10 cellular contexts compared by ENCODE assay signal in the genomic region with DNA sequence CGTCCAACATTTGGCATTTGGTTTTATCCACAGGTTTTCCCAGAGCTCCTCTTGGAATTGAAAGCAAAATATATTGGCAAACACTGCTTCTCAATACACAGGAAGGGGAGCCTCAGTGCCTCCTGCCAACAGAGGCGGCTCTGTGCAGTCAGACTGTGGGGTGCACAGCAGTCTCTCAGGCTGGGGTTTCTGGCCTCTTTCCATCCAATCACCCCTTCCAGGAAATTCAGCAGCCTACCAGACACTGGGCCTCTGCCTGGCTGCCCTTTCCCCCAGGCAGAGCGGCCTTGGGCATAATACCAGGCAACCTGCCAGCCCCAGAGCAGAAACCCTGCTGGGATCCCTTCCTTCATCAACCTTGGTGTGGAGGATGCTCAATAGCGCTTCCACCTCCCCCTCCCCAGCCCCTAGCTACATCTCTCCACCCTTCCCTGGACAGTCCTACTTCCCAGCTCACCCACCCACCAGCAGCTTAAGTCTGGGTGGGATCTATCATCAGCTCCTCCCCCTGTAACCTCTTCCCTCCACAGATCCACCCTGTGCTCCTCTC. TPM values are rescaled to one million over a fixed set of nuclear protein-coding genes. Genes with fewer than 3 reads are reported as not detected.
DNase-seq lines count a peak whose midpoint lies in the region; ATAC-seq and TF ChIP-seq lines count a peak whose summit lies in the region.
"Had no signal": no experiment of that assay in that cellular context is flagged by ENCODE, and none has a peak within 500 bp of the region (broad histone marks: within the 10 kb centered on the region; RNA-seq: fewer than 3 reads in every experiment).

No MANE protein-coding gene starts in this region.

- peaks cover 30% of the 10 kb centered on the region for H3K36me3 Mint-ChIP-seq in HFFc6 (ENCODE audit: low read depth)

- H3K27ac Mint-ChIP-seq in HFFc6, result peak overlapping the region; percentile 70

- no peak overlapping the region for H3K4me3 ChIP-seq in RWPE2 (ENCODE audit: severe bottlenecking)
- peak overlapping the region; percentile 37 for H3K4me3 ChIP-seq in left ventricle myocardium inferior

- no peaks in the 10 kb centered on the region for H3K27me3 ChIP-seq in RWPE2 (ENCODE audit: insufficient read depth, poor library complexity, severe bottlenecking)
- H3K27me3 ChIP-seq in left ventricle myocardium inferior (ENCODE audit: low read depth), result no peaks in the 10 kb centered on the region

- H3K27ac ChIP-seq in RWPE2 (ENCODE audit: poor library complexity, severe bottlenecking), result peak overlapping the region; percentile 8
- peak overlapping the region; percentile 76 for H3K27ac ChIP-seq in left ventricle myocardium inferior (replicated peaks)
- H3K27ac ChIP-seq: KMS-11 had no signal

- H3K4me1 ChIP-seq in RWPE2 (ENCODE audit: insufficient read depth, poor library complexity, severe bottlenecking), result no peaks in the 10 kb centered on the region
- H3K4me1 ChIP-seq in left ventricle myocardium inferior, result peaks cover 53% of the 10 kb centered on the region

- ATAC-seq in RWPE2 (ENCODE audit: low read depth), result peak; percentile 30; the same call in 2 of the 3 replicates
- ATAC-seq in sciatic nerve, result peak; percentile 68
- no peak for ATAC-seq in HG03469 (IDR thresholded peaks at IDR 0.05; ENCODE audit: unreplicated experiment)

- H3K9me3 ChIP-seq in RWPE2 (ENCODE audit: severe bottlenecking) (no peaks in the 10 kb centered on the region), left ventricle myocardium inferior (replicated peaks) (no peaks in the 10 kb centered on the region)

- DNase-seq in HFFc6, result no peak
- DNase-seq in RWPE2 (ENCODE audit: low spot score), result no peak
- DNase-seq in left ventricle myocardium inferior, result peak; percentile 23
- peak; percentile 67 for DNase-seq in sciatic nerve (ENCODE audit: low spot score)
- no peak for DNase-seq in NK-92 (lab: John Stamatoyannopoulos, UW; ENCODE audit: unreplicated experiment)
- DNase-seq in 8988T, result no peak
- no peak for DNase-seq in germinal center (ENCODE audit: low spot score)

- H3K36me3 ChIP-seq in RWPE2 (ENCODE audit: low read depth) (peaks cover 79% of the 10 kb centered on the region), left ventricle myocardium inferior (peaks cover 27% of the 10 kb centered on the region)

- intact Hi-C loops in left ventricle myocardium inferior (cut with micrococcal nuclease) (loop anchor here (10.0 kb wide), 1 partner anchor 148 kb away; no protein-coding TSS in a partner anchor), sciatic nerve (cut with DNase I) (no loop called here)

- peak overlapping the region; percentile 46; the same call in 1 of the 2 replicates for H3K4me3 Mint-ChIP-seq in HFFc6

- TF ChIP-seq CTCF in HFFc6 (IDR thresholded peaks at IDR 0.05), result no peak
- no peak for TF ChIP-seq CTCF in RWPE2 (IDR thresholded peaks at IDR 0.05; ENCODE audit: poor library complexity, severe bottlenecking)
- no peak for TF ChIP-seq CTCF in left ventricle myocardium inferior (IDR thresholded peaks at IDR 0.05; ENCODE audit: borderline replicate concordance)

- H3K27me3 Mint-ChIP-seq in HFFc6 (ENCODE audit: insufficient read depth), result peaks cover 6% of the 10 kb centered on the region

- H3K4me1 Mint-ChIP-seq in HFFc6 (ENCODE audit: low read depth), result peaks cover 38% of the 10 kb centered on the region

- H3K9me3 Mint-ChIP-seq in HFFc6, result no peaks in the 10 kb centered on the region

RNA-seq across cellular contexts. Expression of a gene that starts 17.8 kb away (rescaled TPM):
- under 1 TPM in 1 of 6 experiments, not detected in 5; 0.22 TPM for total RNA-seq in HFFc6 (2021; fragmentation: NEBNext Ultra II Directional; extraction: Animal tissue kit (Norgen Biotek cat#: 25700))
- total RNA-seq in left ventricle myocardium inferior (2.2 TPM), sciatic nerve (4.9 TPM)
- total RNA-seq: glomerular endothelial cell had no signal

RNA-seq across cellular contexts. Expression of a gene that starts 40.5 kb away (rescaled TPM):
- total RNA-seq in HFFc6 (2021; fragmentation: NEBNext Ultra II Directional; extraction: Animal tissue kit (Norgen Biotek cat#: 25700)), result 100 to 1,000 TPM; 161 to 238 (median 220) TPM
- 146 TPM for total RNA-seq in left ventricle myocardium inferior
- 97.5 TPM for total RNA-seq in sciatic nerve

RNA-seq across cellular contexts. Expression of a gene that starts 58.4 kb away (rescaled TPM):
- total RNA-seq in HFFc6 (2021; fragmentation: NEBNext Ultra II Directional; extraction: Animal tissue kit (Norgen Biotek cat#: 25700)), result 100 to 1,000 TPM in 2 of 6 experiments, 10 to 100 TPM in 4; 78.2 to 126 (median 86.4) TPM
- 36.5 TPM for total RNA-seq in left ventricle myocardium inferior
- total RNA-seq in sciatic nerve, result 55.5 TPM

Comparison
In these comparisons a context has a peak if more than half of its experiments do, and no peak if none do; other contexts are left out.
1. DNase-seq: peak in left ventricle myocardium inferior (single experiment) and sciatic nerve (single experiment); none in HFFc6 (single experiment), RWPE2 (single experiment), NK-92 (single experiment), 8988T (single experiment) and germinal center (single experiment).